In genomic region chr12:116186482-116187157, GRCh38 we compare ENCODE assay signal across 10 cellular contexts.
DNase-seq lines count a peak whose midpoint lies in the region; ATAC-seq and TF ChIP-seq lines count a peak whose summit lies in the region.
"Had no signal": no experiment of that assay in that cellular context is flagged by ENCODE, and none has a peak within 500 bp of the region (broad histone marks: within the 10 kb centered on the region; RNA-seq: fewer than 3 reads in every experiment).

No MANE protein-coding gene starts in this region.

- H3K4me1 ChIP-seq in liver (ENCODE audit: control insufficient read depth in 4 of 4, insufficient read depth in 4 of 4, low read length in 3 of 4), result peaks cover 10 to 33% (median 18%) of the 10 kb centered on the region in 4 donors
- peaks cover 73 to 81% of the 10 kb centered on the region in 2 donors for H3K4me1 ChIP-seq in gastrocnemius medialis

- DNase-seq in activated T-cell treated with anti-CD3 and anti-CD28 coated beads, Interleukin-2, amount 50 U/mL, for 24 hours, result no peak
- DNase-seq in activated T-cell treated with anti-CD3 and anti-CD28 coated beads for 4 hours (no peak), SK-N-MC (ENCODE audit: low read depth, low spot score) (no peak), gastrocnemius medialis (no peak), SIG-M5 (lab: John Stamatoyannopoulos, UW) (no peak), HCEC 1CT (no peak), brain microvascular endothelial cell (no peak)
- DNase-seq: stimulated activated CD4-positive, alpha-beta T cell treated with anti-CD3 and anti-CD28 coated beads, Interleukin-12 subunit alpha, Interleukin-12 subunit beta, amount 100 ng/mL, for 4 hours had no signal

- H3K27me3 Mint-ChIP-seq in activated T-cell treated with anti-CD3 and anti-CD28 coated beads, Interleukin-2, amount 50 U/mL, for 24 hours, result no peaks in the 10 kb centered on the region

- H3K36me3 Mint-ChIP-seq in activated T-cell treated with anti-CD3 and anti-CD28 coated beads, Interleukin-2, amount 50 U/mL, for 24 hours (ENCODE audit: low read depth), result peaks cover 4% of the 10 kb centered on the region

- TF ChIP-seq RAD21 in liver (IDR thresholded peaks at IDR 0.05), result no peak

- peaks cover 81% of the 10 kb centered on the region for H3K4me1 Mint-ChIP-seq in activated T-cell treated with anti-CD3 and anti-CD28 coated beads, Interleukin-2, amount 50 U/mL, for 24 hours (ENCODE audit: low read depth)

- H3K9me3 ChIP-seq in SK-N-MC (ENCODE audit: low read depth, low read length) (no peaks in the 10 kb centered on the region), liver (ENCODE audit: control insufficient read depth in 4 of 4, low read length in 3 of 4) (no peaks in the 10 kb centered on the region), gastrocnemius medialis (no peaks in the 10 kb centered on the region)
- H3K9me3 ChIP-seq: vagina had no signal

- no peak for TF ChIP-seq CTCF in liver (IDR thresholded peaks at IDR 0.05; ENCODE audit: low read depth, low read length, missing input control)
- TF ChIP-seq CTCF in gastrocnemius medialis (IDR thresholded peaks at IDR 0.05 in 4 of 5, conservative IDR thresholded peaks at IDR 0.05 in 1 of 5), result no peak
- TF ChIP-seq CTCF in brain microvascular endothelial cell (IDR thresholded peaks at IDR 0.05; ENCODE audit: low read depth, low read length, missing control alignments), result no peak

- intact Hi-C loops in gastrocnemius medialis (cut with DNase I; ENCODE audit: low total_unique reads), result no loop called here

- WGBS in liver, result 65% methylated on average over 3 of the region's 3 CpGs

- H3K4me3 Mint-ChIP-seq in activated T-cell treated with anti-CD3 and anti-CD28 coated beads, Interleukin-2, amount 50 U/mL, for 24 hours, result no peak overlapping the region

- TF ChIP-seq POLR2A in gastrocnemius medialis (IDR thresholded peaks at IDR 0.05), result no peak

- peak overlapping the region; percentile 24 for H3K27ac Mint-ChIP-seq in activated T-cell treated with anti-CD3 and anti-CD28 coated beads, Interleukin-2, amount 50 U/mL, for 24 hours

- H3K4me3 ChIP-seq in SK-N-MC (peak overlapping the region; percentile 28; the same call in 1 of the 2 replicates), liver (ENCODE audit: low read depth in 1 of 3, low read length in 3 of 3) (no peak overlapping the region), gastrocnemius medialis (peak overlapping the region in 1 of 4 donors; percentile 14), brain microvascular endothelial cell (ENCODE audit: low read depth, low read length) (no peak overlapping the region)
- H3K4me3 ChIP-seq: vagina had no signal

- in situ Hi-C loops in gastrocnemius medialis (cut with MboI; ENCODE audit: low sequenced_read_pairs in 4 of 4) (no loop called here), brain microvascular endothelial cell (cut with HindIII; ENCODE audit: low pct_ligation_motif_present, low sequenced_read_pairs) (no loop called here)

- H3K36me3 ChIP-seq in SK-N-MC (ENCODE audit: insufficient read depth, low read length), result no peaks in the 10 kb centered on the region
- no peaks in the 10 kb centered on the region for H3K36me3 ChIP-seq in liver (ENCODE audit: control insufficient read depth in 4 of 4, insufficient read depth in 3 of 4, low read depth in 1 of 4, low read length in 3 of 4)
- H3K36me3 ChIP-seq in gastrocnemius medialis, result no peaks in the 10 kb centered on the region
- H3K36me3 ChIP-seq in brain microvascular endothelial cell (replicated peaks), result no peaks in the 10 kb centered on the region
- H3K36me3 ChIP-seq: vagina had no signal

- no peaks in the 10 kb centered on the region for H3K27me3 ChIP-seq in liver (ENCODE audit: control insufficient read depth in 4 of 4, insufficient read depth in 4 of 4, low read length in 3 of 4)
- H3K27me3 ChIP-seq in gastrocnemius medialis, result no peaks in the 10 kb centered on the region
- no peaks in the 10 kb centered on the region for H3K27me3 ChIP-seq in brain microvascular endothelial cell (replicated peaks)
- H3K27me3 ChIP-seq: vagina had no signal

- peak in 1 of 2 donors; percentile 33 for ATAC-seq in gastrocnemius medialis

- no peaks in the 10 kb centered on the region for H3K9me3 Mint-ChIP-seq in activated T-cell treated with anti-CD3 and anti-CD28 coated beads, Interleukin-2, amount 50 U/mL, for 24 hours

- H3K9ac ChIP-seq in SK-N-MC (ENCODE audit: insufficient read length) (no peak overlapping the region), liver (ENCODE audit: low read depth in 1 of 2, low read length in 2 of 2) (no peak overlapping the region)

- H3K27ac ChIP-seq in SK-N-MC (no peak overlapping the region), liver (ENCODE audit: low read depth in 1 of 2, low read length in 2 of 2) (no peak overlapping the region), gastrocnemius medialis (peak overlapping the region; percentile 8 to 47 (median 37)), brain microvascular endothelial cell (no peak overlapping the region)
- H3K27ac ChIP-seq: vagina had no signal

TF ChIP-seq in liver, 16 proteins besides CTCF, POLR2A, EP300 and RAD21:
- TF ChIP-seq HNF4G (IDR thresholded peaks at IDR 0.05) (peak; percentile 17), JUND (IDR thresholded peaks at IDR 0.05) (no peak), GABPA (IDR thresholded peaks at IDR 0.05 in 1 of 2, conservative IDR thresholded peaks at IDR 0.05 in 1 of 2) (no peak), YY1 (IDR thresholded peaks at IDR 0.05) (no peak), NR2F2 (IDR thresholded peaks at IDR 0.05) (no peak), ATF3 (IDR thresholded peaks at IDR 0.05) (no peak), HNF4A (conservative IDR thresholded peaks at IDR 0.05) (peak; percentile 64 to 76), FOXA2 (IDR thresholded peaks at IDR 0.05) (no peak), FOXA1 (IDR thresholded peaks at IDR 0.05) (no peak), REST (IDR thresholded peaks at IDR 0.05) (no peak)

Comparison
In these comparisons a context has a peak if more than half of its experiments do, and no peak if none do; other contexts are left out.
1. H3K27ac ChIP-seq: peak in gastrocnemius medialis (4 of 4); none in SK-N-MC (single experiment), liver (0 of 2) and brain microvascular endothelial cell (single experiment).